ENCODE assay signal across 20 cellular contexts in genomic region chr14:29558516-29558915, GRCh38.
DNase-seq lines count a peak whose midpoint lies in the region; TF ChIP-seq lines count a peak whose summit lies in the region.
"Had no signal": no experiment of that assay in that cellular context is flagged by ENCODE, and none has a peak within 500 bp of the region (broad histone marks: within the 10 kb centered on the region; RNA-seq: fewer than 3 reads in every experiment).

No MANE protein-coding gene starts in this region.

- H3K27me3 Mint-ChIP-seq in mesothelial cell of epicardium (ENCODE audit: low read depth), result no peaks in the 10 kb centered on the region
- H3K27me3 Mint-ChIP-seq: activated CD4-positive, alpha-beta T cell treated with anti-CD3 and anti-CD28 coated beads for 36 hours; CD8-positive, alpha-beta memory T cell; central memory CD8-positive, alpha-beta T cell; naive thymus-derived CD8-positive, alpha-beta T cell had no signal

- no peak for TF ChIP-seq CTCF in mesothelial cell of epicardium (IDR thresholded peaks at IDR 0.05; ENCODE audit: unreplicated experiment)

- DNase-seq in AG20443 (ENCODE audit: low spot score) (peak; percentile 58), M059J (ENCODE audit: low read depth) (peak; percentile 64), fibroblast of peridontal ligament (ENCODE audit: extremely low read depth) (peak; percentile 95), ecto neural progenitor cell (ENCODE audit: low spot score) (no peak), SK-N-DZ (ENCODE audit: low spot score) (no peak), NCI-H748 treated with DMSO at 0.1 percent for 48 hours (lab: John Stamatoyannopoulos, UW) (no peak), mesothelial cell of epicardium (ENCODE audit: low spot score in 2 of 2, unreplicated experiment in 2 of 2) (no peak)
- DNase-seq: ACHN; activated CD4-positive, alpha-beta T cell treated with anti-CD3 and anti-CD28 coated beads for 36 hours; activated naive CD4-positive, alpha-beta T cell treated with anti-CD3 and anti-CD28 coated beads for 36 hours; activated T-cell treated with anti-CD3 and anti-CD28 coated beads, Interleukin-2, amount 50 U/mL, for 4 hours; aorta; CD8-positive, alpha-beta memory T cell; naive thymus-derived CD8-positive, alpha-beta T cell; NCI-H1417 treated with DMSO at 0.1 percent for 48 hours; NCI-H446; OCI-M1; right cardiac atrium had no signal

- no peaks in the 10 kb centered on the region for H3K36me3 Mint-ChIP-seq in mesothelial cell of epicardium
- H3K36me3 Mint-ChIP-seq: CD8-positive, alpha-beta memory T cell; naive thymus-derived CD8-positive, alpha-beta T cell had no signal

- H3K4me1 ChIP-seq in rectal smooth muscle tissue (ENCODE audit: control insufficient read depth, insufficient read depth, low read length), result peaks cover 8% of the 10 kb centered on the region

- no peak overlapping the region for H3K4me3 ChIP-seq in rectal smooth muscle tissue (ENCODE audit: low read length)

- H3K9me3 Mint-ChIP-seq in mesothelial cell of epicardium, result peaks cover 3% of the 10 kb centered on the region
- H3K9me3 Mint-ChIP-seq: activated naive CD4-positive, alpha-beta T cell treated with anti-CD3 and anti-CD28 coated beads for 36 hours; activated T-cell treated with anti-CD3 and anti-CD28 coated beads, Interleukin-2, amount 50 U/mL, for 4 hours had no signal

- peak overlapping the region; percentile 52 for H3K27ac ChIP-seq in rectal smooth muscle tissue (ENCODE audit: low read depth, low read length)

- H3K27ac Mint-ChIP-seq in mesothelial cell of epicardium, result no peak overlapping the region
- H3K27ac Mint-ChIP-seq: activated CD4-positive, alpha-beta T cell treated with anti-CD3 and anti-CD28 coated beads for 36 hours; activated naive CD4-positive, alpha-beta T cell treated with anti-CD3 and anti-CD28 coated beads for 36 hours; CD8-positive, alpha-beta memory T cell; naive thymus-derived CD8-positive, alpha-beta T cell had no signal

- H3K27me3 ChIP-seq in rectal smooth muscle tissue (ENCODE audit: control insufficient read depth, insufficient read depth, low read length), result no peaks in the 10 kb centered on the region

- H3K36me3 ChIP-seq in rectal smooth muscle tissue (ENCODE audit: control insufficient read depth, insufficient read depth, low read length), result no peaks in the 10 kb centered on the region

- no peaks in the 10 kb centered on the region for H3K4me1 Mint-ChIP-seq in mesothelial cell of epicardium
- H3K4me1 Mint-ChIP-seq: activated CD4-positive, alpha-beta T cell treated with anti-CD3 and anti-CD28 coated beads for 36 hours; CD8-positive, alpha-beta memory T cell; central memory CD8-positive, alpha-beta T cell; naive thymus-derived CD8-positive, alpha-beta T cell had no signal

- no peak overlapping the region for H3K4me3 Mint-ChIP-seq in mesothelial cell of epicardium
- H3K4me3 Mint-ChIP-seq: activated CD4-positive, alpha-beta T cell treated with anti-CD3 and anti-CD28 coated beads for 36 hours; activated naive CD4-positive, alpha-beta T cell treated with anti-CD3 and anti-CD28 coated beads for 36 hours; activated T-cell treated with anti-CD3 and anti-CD28 coated beads, Interleukin-2, amount 50 U/mL, for 4 hours; CD8-positive, alpha-beta memory T cell; central memory CD8-positive, alpha-beta T cell; naive thymus-derived CD8-positive, alpha-beta T cell had no signal

- H3K9ac ChIP-seq in rectal smooth muscle tissue (ENCODE audit: low read length), result no peak overlapping the region

Comparison
In these comparisons a context has a peak if more than half of its experiments do, and no peak if none do; other contexts are left out.
1. DNase-seq: peak in AG20443 (single experiment), M059J (single experiment) and fibroblast of peridontal ligament (single experiment); none in ecto neural progenitor cell (single experiment), SK-N-DZ (single experiment), NCI-H748 treated with DMSO at 0.1 percent for 48 hours (single experiment) and mesothelial cell of epicardium (0 of 2).